Comparison of ENCODE assay signal across 31 cellular contexts in genomic region chr9:133194597-133194996, GRCh38. TPM values are rescaled to one million over a fixed set of nuclear protein-coding genes. Genes with fewer than 3 reads are reported as not detected.
"Had no signal": no experiment of that assay in that cellular context is flagged by ENCODE, and none has a peak within 500 bp of the region (broad histone marks: within the 10 kb centered on the region; RNA-seq: fewer than 3 reads in every experiment).

No MANE protein-coding gene starts in this region.

- H3K36me3 ChIP-seq: stomach, suprapubic skin, thoracic aorta, thyroid gland, tibial nerve, transverse colon, upper lobe of left lung, upper lobe of right lung, uterus, vagina had no signal

- H3K9me3 ChIP-seq: suprapubic skin, testis, thyroid gland, transverse colon, upper lobe of left lung, upper lobe of right lung, uterus, vagina had no signal

- H3K27ac ChIP-seq: stomach, suprapubic skin, testis, thoracic aorta, thyroid gland, tibial artery, tibial nerve, transverse colon, upper lobe of left lung, upper lobe of right lung, uterus, vagina had no signal

- H3K4me1 ChIP-seq: stomach, suprapubic skin, testis, thyroid gland, tibial nerve, transverse colon, upper lobe of right lung, uterus, vagina had no signal

- ATAC-seq: stimulated activated effector memory CD8-positive, alpha-beta T cell treated with anti-CD3 and anti-CD28 coated beads, Interleukin-12 subunit alpha, Interleukin-12 subunit beta, amount 100 ng/mL, for 72 hours; stimulated activated memory B cell treated with anti-CD40 and anti-IgM and Interleukin-4, amounts not matched to agents 10 μg/mL and 1 μg/mL and 100 μg/mL, for 72 hours; stimulated activated naive B cell treated with anti-CD40 and anti-IgM and Interleukin-4, amounts not matched to agents 10 μg/mL and 1 μg/mL and 100 μg/mL, for 72 hours; stimulated activated naive CD8-positive, alpha-beta T cell treated with anti-CD3 and anti-CD28 coated beads, Interleukin-15, amount 100 ng/mL, for 72 hours; stimulated activated naive CD8-positive, alpha-beta T cell treated with anti-CD3 and anti-CD28 coated beads, Interleukin-15, Interleukin-2, amounts not matched to agents 100 U/mL and 50 U/mL, for 24 hours; upper lobe of right lung had no signal

- H3K4me3 ChIP-seq: stomach, suprapubic skin, testis, thoracic aorta, thyroid gland, tibial artery, tibial nerve, transverse colon, upper lobe of left lung, upper lobe of right lung, uterus, vagina had no signal

- H3K27me3 ChIP-seq: testis, thyroid gland, upper lobe of left lung, uterus, vagina had no signal

- FAIRE-seq: urothelium cell line had no signal

- DNase-seq: stimulated activated CD4-positive, alpha-beta T cell treated with anti-CD3 and anti-CD28 coated beads, Interleukin-2, amount 100 ng/mL, for 48 hours; stimulated activated CD4-positive, alpha-beta T cell treated with anti-CD3 and anti-CD28 coated beads, Interleukin-4, amount 100 ng/mL, for 1 hour; stimulated activated CD4-positive, alpha-beta T cell treated with anti-CD3 and anti-CD28 coated beads, Interleukin-4, amount 100 ng/mL, for 24 hours; stimulated activated CD4-positive, alpha-beta T cell treated with anti-CD3 and anti-CD28 coated beads, Interleukin-4, amount 100 ng/mL, for 4 hours; stimulated activated CD8-positive, alpha-beta memory T cell treated with anti-CD3 and anti-CD28 coated beads, Interleukin-4, amount 100 ng/mL, for 48 hours; stimulated activated naive B cell treated with anti-CD40 and anti-IgM and Interleukin-4, amounts not matched to agents 10 μg/mL and 1 μg/mL and 100 μg/mL, for 72 hours; stimulated activated naive CD4-positive, alpha-beta T cell; stimulated activated naive CD4-positive, alpha-beta T cell treated with Interleukin-2 at 50 U/mL for 16 hours; stimulated activated naive CD8-positive, alpha-beta T cell treated with anti-CD3 and anti-CD28 coated beads, Interleukin-15, amount 100 ng/mL, for 72 hours; stimulated activated naive CD8-positive, alpha-beta T cell treated with anti-CD3 and anti-CD28 coated beads, Interleukin-15, Interleukin-2, amounts not matched to agents 100 U/mL and 50 U/mL, for 24 hours; stomach; substantia nigra; testis; thyroid gland; tibial artery; transverse colon; trophoblast cell; upper lobe of left lung; upper lobe of right lung; uterus had no signal

RNA-seq across cellular contexts. Expression of gene OBP2B, which starts 14.5 kb away (rescaled TPM):
- total RNA-seq: stomach, subcutaneous adipose tissue, temporal lobe, thoracic aorta, thyroid gland, tibial nerve, transverse colon, upper lobe of left lung, upper lobe of right lung, ureter, urinary bladder, uterus, vagina had no signal
- polyA plus RNA-seq: stomach, urinary bladder had no signal
